ENCODE assay signal across 22 cellular contexts in genomic region chr5:114097570-114097969, GRCh38.
DNase-seq lines count a peak whose midpoint lies in the region; ATAC-seq and TF ChIP-seq lines count a peak whose summit lies in the region.
"Had no signal": no experiment of that assay in that cellular context is flagged by ENCODE, and none has a peak within 500 bp of the region (broad histone marks: within the 10 kb centered on the region; RNA-seq: fewer than 3 reads in every experiment).

No MANE protein-coding gene starts in this region.

- H3K9ac ChIP-seq in OCI-LY1 (ENCODE audit: low read length), result no peak overlapping the region
- H3K9ac ChIP-seq: KMS-11 had no signal

- H3K9me3 ChIP-seq in OCI-LY1 (ENCODE audit: low read length), result peaks cover 1% of the 10 kb centered on the region; the same call in 1 of the 2 replicates
- no peaks in the 10 kb centered on the region for H3K9me3 ChIP-seq in uterus
- H3K9me3 ChIP-seq: SJCRH30 had no signal

- H2AFZ ChIP-seq in OCI-LY1 (ENCODE audit: low read length), result no peak overlapping the region

- no peaks in the 10 kb centered on the region for H4K20me1 ChIP-seq in OCI-LY1 (ENCODE audit: insufficient read depth, low read length)

- peak; percentile 21 for DNase-seq in choroid plexus epithelial cell (ENCODE audit: low read depth)
- peak; percentile 1 for DNase-seq in iris pigment epithelial cell (ENCODE audit: low read depth)
- no peak for DNase-seq in uterus
- DNase-seq in ureter (ENCODE audit: low spot score), result no peak
- DNase-seq: ACHN, AML-193, COR-L47, DMS153, MM.1S, NCI-H1105 treated with DMSO at 0.1 percent for 48 hours, NCI-H1694 treated with DMSO at 0.1 percent for 48 hours, NCI-H2107, NCI-H226, NCI-H524 treated with DMSO at 0.1 percent for 48 hours, OCI-M1, SJCRH30 had no signal

- H3F3A ChIP-seq in OCI-LY1 (ENCODE audit: insufficient read depth, low read length), result no peaks in the 10 kb centered on the region

- no peak overlapping the region for H3K4me2 ChIP-seq in OCI-LY1 (ENCODE audit: low read length)
- H3K4me2 ChIP-seq: KMS-11 had no signal

- H3K9me2 ChIP-seq in OCI-LY1 (ENCODE audit: low read depth, low read length), result no peaks in the 10 kb centered on the region

- H3K27ac ChIP-seq in OCI-LY1 (ENCODE audit: low read depth, low read length, poor library complexity, severe bottlenecking), result no peak overlapping the region
- H3K27ac ChIP-seq in uterus, result no peak overlapping the region
- H3K27ac ChIP-seq: KMS-11, RWPE1, SJCRH30 had no signal

- H3K4me1 ChIP-seq in OCI-LY1 (ENCODE audit: insufficient read depth, low read length, severe bottlenecking) (no peaks in the 10 kb centered on the region), uterus (no peaks in the 10 kb centered on the region)
- H3K4me1 ChIP-seq: SJCRH30 had no signal

- no peak for TF ChIP-seq POLR2A in uterus (IDR thresholded peaks at IDR 0.05)

- intact Hi-C loops in uterus (cut with DNase I; ENCODE audit: low total_unique reads), result no loop called here

- H3K4me3 ChIP-seq in OCI-LY1 (ENCODE audit: low read depth, low read length, poor library complexity, severe bottlenecking), result no peak overlapping the region
- H3K4me3 ChIP-seq in choroid plexus epithelial cell (ENCODE audit: low read depth, low read length), result no peak overlapping the region
- H3K4me3 ChIP-seq in uterus, result no peak overlapping the region
- H3K4me3 ChIP-seq: SJCRH30 had no signal

- H3K27me3 ChIP-seq in OCI-LY1 (ENCODE audit: insufficient read depth, low read length) (no peaks in the 10 kb centered on the region), uterus (no peaks in the 10 kb centered on the region)
- H3K27me3 ChIP-seq: SJCRH30 had no signal

- no peak for ATAC-seq in HG03039 (IDR thresholded peaks at IDR 0.05; ENCODE audit: unreplicated experiment)
- no peak for ATAC-seq in GM21390 (IDR thresholded peaks at IDR 0.05; ENCODE audit: unreplicated experiment)

- H3K79me2 ChIP-seq in OCI-LY1 (ENCODE audit: insufficient read depth, low read length), result no peaks in the 10 kb centered on the region

- H3K36me3 ChIP-seq in OCI-LY1 (ENCODE audit: insufficient read depth, low read length) (no peaks in the 10 kb centered on the region), uterus (no peaks in the 10 kb centered on the region)
- H3K36me3 ChIP-seq: SJCRH30 had no signal

- TF ChIP-seq CTCF in GM12872 (IDR thresholded peaks at IDR 0.05; ENCODE audit: insufficient read depth, low read depth, low read length) (0 out of 3 replicates have a peak, but pooled peaks have one; percentile 3), OCI-LY1 (IDR thresholded peaks at IDR 0.05; ENCODE audit: low read length) (peak; percentile 14; the same call in 1 of the 2 replicates), choroid plexus epithelial cell (conservative IDR thresholded peaks at IDR 0.05; ENCODE audit: low read depth, low read length) (peak; percentile 36), uterus (IDR thresholded peaks at IDR 0.05) (no peak)

Comparison
In these comparisons a context has a peak if more than half of its experiments do, and no peak if none do; other contexts are left out.
1. CTCF ChIP-seq: peak in GM12872 (single experiment), OCI-LY1 (single experiment) and choroid plexus epithelial cell (single experiment); none in uterus (0 of 4).
2. DNase-seq: peak in choroid plexus epithelial cell (single experiment) and iris pigment epithelial cell (single experiment); none in uterus (0 of 2) and ureter (single experiment).